Comparison of ENCODE assay signal across 18 cellular contexts in genomic region chr6:56684342-56685101, GRCh38. TPM values are rescaled to one million over a fixed set of nuclear protein-coding genes. Genes with fewer than 3 reads are reported as not detected.
A peak's percentile ranks its signal among the peaks of the same experiment; 100 is the strongest.
DNase-seq lines count a peak whose midpoint lies in the region; ATAC-seq and TF ChIP-seq lines count a peak whose summit lies in the region.
"Had no signal": no experiment of that assay in that cellular context is flagged by ENCODE, and none has a peak within 500 bp of the region (broad histone marks: within the 10 kb centered on the region; RNA-seq: fewer than 3 reads in every experiment).

No MANE protein-coding gene starts in this region.

- BruUV-seq in PC-9 (replicated peaks; lab: Mats Ljungman, UMichigan) (no TSS peak), A673 (replicated peaks; lab: Mats Ljungman, UMichigan) (no TSS peak)

- DNase-seq in COLO668 (lab: John Stamatoyannopoulos, UW; ENCODE audit: unreplicated experiment) (peak; percentile 2), PC-9 (no peak), right cardiac atrium (no peak), smooth muscle cell (lab: John Stamatoyannopoulos, UW; ENCODE audit: unreplicated experiment) (no peak), ureter (ENCODE audit: low spot score) (no peak), A673 (ENCODE audit: low spot score) (no peak), DMS153 treated with DMSO at 0.1 percent for 48 hours (lab: John Stamatoyannopoulos, UW; ENCODE audit: unreplicated experiment) (no peak)
- DNase-seq in activated CD4-positive, alpha-beta T cell treated with anti-CD3 and anti-CD28 coated beads, Interleukin-2, amount 50 U/mL, for 1 hour = no peak
- DNase-seq: activated CD8-positive, alpha-beta memory T cell treated with anti-CD3 and anti-CD28 coated beads for 24 hours; activated effector memory CD4-positive, alpha-beta T cell treated with Interleukin-2 at 50 U/mL for 16 hours; amygdala; cortex of kidney; DMS79 treated with DMSO at 0.1 percent for 48 hours; head of caudate nucleus; naive B cell; NCI-H1105; testis had no signal

- H3K4me2 ChIP-seq in PC-9 (no peak overlapping the region), smooth muscle cell (peak overlapping the region; percentile 70)
- H3K4me2 ChIP-seq: BLaER1 had no signal

- H3K27ac ChIP-seq in PC-9 (0 out of 2 replicates have a peak overlapping the region, but pooled peaks have one; percentile 34), right cardiac atrium (ENCODE audit: low read length) (peak overlapping the region; percentile 98), smooth muscle cell (ENCODE audit: low read depth) (peak overlapping the region; percentile 88), A673 (ENCODE audit: low read depth, low read length, poor library complexity, severe bottlenecking) (no peak overlapping the region)
- H3K27ac ChIP-seq: BLaER1, testis had no signal

- H3K9me2 ChIP-seq in PC-9 (ENCODE audit: insufficient read depth) = no peaks in the 10 kb centered on the region

- CTCF ChIA-PET in PC-9 (lab: Charles Lee) (no interaction called here), A673 (lab: Charles Lee) (no interaction called here)

- H3K4me1 ChIP-seq in PC-9 (replicated peaks; ENCODE audit: insufficient read depth) (peaks cover 24% of the 10 kb centered on the region), right cardiac atrium (ENCODE audit: control insufficient read depth, insufficient read depth, low read length) (peaks cover 10% of the 10 kb centered on the region), smooth muscle cell (ENCODE audit: low read depth) (peaks cover 5% of the 10 kb centered on the region), A673 (ENCODE audit: insufficient read depth, low read length, poor library complexity, severe bottlenecking) (peaks cover 1% of the 10 kb centered on the region)
- H3K4me1 ChIP-seq: BLaER1, testis had no signal

- H3K4me3 ChIP-seq in PC-9 (no peak overlapping the region), right cardiac atrium (ENCODE audit: low read length) (no peak overlapping the region), smooth muscle cell (no peak overlapping the region), A673 (ENCODE audit: low read depth, low read length, poor library complexity, severe bottlenecking) (no peak overlapping the region)
- H3K4me3 ChIP-seq: BLaER1, testis had no signal

- H4K20me1 ChIP-seq in PC-9 (ENCODE audit: insufficient read depth) (no peaks in the 10 kb centered on the region), smooth muscle cell (ENCODE audit: low read depth) (no peaks in the 10 kb centered on the region)
- H4K20me1 ChIP-seq: BLaER1 had no signal

- H3K36me3 ChIP-seq in PC-9 (ENCODE audit: low read depth) (no peaks in the 10 kb centered on the region), smooth muscle cell (ENCODE audit: low read depth) (no peaks in the 10 kb centered on the region), A673 (ENCODE audit: insufficient read depth, low read length, poor library complexity, severe bottlenecking) (no peaks in the 10 kb centered on the region)
- H3K36me3 ChIP-seq: BLaER1 had no signal

- POLR2A ChIA-PET in PC-9 (lab: Charles Lee; ENCODE audit: unreplicated experiment) = interaction anchor here (0.8 kb wide), 1 partner anchor 9 kb away, joined by 5 read pairs; no protein-coding TSS in a partner anchor
- POLR2A ChIA-PET in A673 (lab: Charles Lee; ENCODE audit: low non-redundant PET) = no interaction called here

- peak overlapping the region; percentile 63 for H3K9ac ChIP-seq in smooth muscle cell (ENCODE audit: low read depth)
- H3K9ac ChIP-seq: BLaER1 had no signal

- WGBS in right cardiac atrium = 70% methylated on average over 7 of the region's 7 CpGs
- 89% methylated on average over 7 of the region's 7 CpGs for WGBS in smooth muscle cell (ENCODE audit: low lambda C conversion rate)

- H3K79me2 ChIP-seq in PC-9 (ENCODE audit: low read depth) (0 out of 2 replicates have a peak, but pooled peaks cover 9% of the 10 kb centered on the region), smooth muscle cell (ENCODE audit: low read depth) (peaks cover 18% of the 10 kb centered on the region)

- ATAC-seq in right cardiac atrium = peak in 1 of 2 donors; percentile 30

- no peak for TF ChIP-seq CTCF in PC-9 (conservative IDR thresholded peaks at IDR 0.05)
- TF ChIP-seq CTCF in smooth muscle cell (IDR thresholded peaks at IDR 0.05; ENCODE audit: borderline replicate concordance, insufficient read depth, poor library complexity, severe bottlenecking) = no peak
- no peak for TF ChIP-seq CTCF in A673 (conservative IDR thresholded peaks at IDR 0.05; ENCODE audit: low read depth, low read length)

- H3F3A ChIP-seq in PC-9 (ENCODE audit: insufficient read depth, low read depth) = peaks cover 11% of the 10 kb centered on the region; the same call in 1 of the 2 replicates
- H3F3A ChIP-seq in smooth muscle cell (ENCODE audit: low read depth) = no peaks in the 10 kb centered on the region

- H3K9me3 ChIP-seq in PC-9 (ENCODE audit: insufficient read depth, low read depth) (no peaks in the 10 kb centered on the region), right cardiac atrium (ENCODE audit: control insufficient read depth, low read length) (no peaks in the 10 kb centered on the region), smooth muscle cell (replicated peaks; ENCODE audit: low read depth) (no peaks in the 10 kb centered on the region), A673 (ENCODE audit: low read depth, low read length, poor library complexity, severe bottlenecking) (no peaks in the 10 kb centered on the region)
- H3K9me3 ChIP-seq: BLaER1, testis had no signal

- intact Hi-C loops in PC-9 (cut with micrococcal nuclease; ENCODE audit: unreplicated experiment) (no loop called here), right cardiac atrium (cut with DNase I) (no loop called here), A673 (cut with micrococcal nuclease; ENCODE audit: unreplicated experiment) (no loop called here)

- H3K27me3 ChIP-seq in PC-9 (ENCODE audit: insufficient read depth, low read depth) (no peaks in the 10 kb centered on the region), right cardiac atrium (ENCODE audit: control insufficient read depth, insufficient read depth) (no peaks in the 10 kb centered on the region), smooth muscle cell (ENCODE audit: low read depth) (no peaks in the 10 kb centered on the region), A673 (replicated peaks; ENCODE audit: insufficient read depth, low read depth, low read length, poor library complexity) (no peaks in the 10 kb centered on the region)
- H3K27me3 ChIP-seq: BLaER1, testis had no signal

- H2AFZ ChIP-seq in PC-9 = no peak overlapping the region
- no peak overlapping the region for H2AFZ ChIP-seq in smooth muscle cell (ENCODE audit: low read depth)

RNA-seq across cellular contexts. Expression of gene DST, which starts 41.8 kb away (rescaled TPM):
- total RNA-seq in PC-9 (2021) (217 and 237 TPM in 2 replicates), right cardiac atrium (100 to 1,000 TPM; 193 to 308 (median 237) TPM), smooth muscle cell (157 and 186 TPM in 2 replicates), ureter (367 TPM), A673 (2021) (71.8 and 73.2 TPM in 2 replicates)
- polyA plus RNA-seq in right cardiac atrium (148 TPM), smooth muscle cell (17.1 and 48.0 TPM in 2 replicates)
